ENCODE assay signal across 9 cellular contexts in genomic region chr5:114447084-114447773, GRCh38.
DNase-seq lines count a peak whose midpoint lies in the region; TF ChIP-seq lines count a peak whose summit lies in the region.
"Had no signal": no experiment of that assay in that cellular context is flagged by ENCODE, and none has a peak within 500 bp of the region (broad histone marks: within the 10 kb centered on the region; RNA-seq: fewer than 3 reads in every experiment).

No MANE protein-coding gene starts in this region.

- intact Hi-C loops in left ventricle myocardium inferior (cut with micrococcal nuclease) (loop anchor here (10.0 kb wide), 1 partner anchor 352 kb away; no protein-coding TSS in a partner anchor), colonic mucosa (cut with DNase I) (loop anchor here (5.0 kb wide), 2 partner anchors 345 to 835 kb away; no protein-coding TSS in a partner anchor), uterus (cut with DNase I; ENCODE audit: low total_unique reads) (no loop called here)

- H3K9me3 ChIP-seq in left ventricle myocardium inferior (replicated peaks) (no peaks in the 10 kb centered on the region), right atrium auricular region (no peaks in the 10 kb centered on the region), colonic mucosa (no peaks in the 10 kb centered on the region), uterus (no peaks in the 10 kb centered on the region)

- H3K27ac ChIP-seq in left ventricle myocardium inferior (replicated peaks) (no peak overlapping the region), right atrium auricular region (no peak overlapping the region), colonic mucosa (no peak overlapping the region), uterus (no peak overlapping the region)

- DNase-seq in left ventricle myocardium inferior (no peak), right atrium auricular region (ENCODE audit: low spot score) (no peak), colonic mucosa (no peak), EL (no peak), activated gamma-delta T cell treated with Interleukin-2 at 50 U/mL for 16 hours (no peak), uterus (no peak)
- no peak for DNase-seq in activated CD4-positive, CD25-positive, alpha-beta regulatory T cell (lab: John Stamatoyannopoulos, UW)
- DNase-seq: substantia nigra had no signal

- TF ChIP-seq POLR2A in uterus (IDR thresholded peaks at IDR 0.05): no peak

- peak; percentile 28 for TF ChIP-seq CTCF in left ventricle myocardium inferior (IDR thresholded peaks at IDR 0.05; ENCODE audit: borderline replicate concordance)
- peak in 1 of 2 donors; percentile 44 for TF ChIP-seq CTCF in right atrium auricular region (IDR thresholded peaks at IDR 0.05)
- peak; percentile 44 for TF ChIP-seq CTCF in LNCAP (IDR thresholded peaks at IDR 0.05)
- TF ChIP-seq CTCF in colonic mucosa (IDR thresholded peaks at IDR 0.05): peak; percentile 19
- TF ChIP-seq CTCF in uterus (IDR thresholded peaks at IDR 0.05): no peak

- no peak overlapping the region for H3K4me3 ChIP-seq in left ventricle myocardium inferior
- no peak overlapping the region for H3K4me3 ChIP-seq in right atrium auricular region
- no peak overlapping the region for H3K4me3 ChIP-seq in colonic mucosa
- no peak overlapping the region for H3K4me3 ChIP-seq in uterus

- peaks cover 27% of the 10 kb centered on the region for H3K4me1 ChIP-seq in left ventricle myocardium inferior
- peaks cover 0 to 16% of the 10 kb centered on the region in 2 donors for H3K4me1 ChIP-seq in right atrium auricular region
- H3K4me1 ChIP-seq in colonic mucosa: no peaks in the 10 kb centered on the region
- H3K4me1 ChIP-seq in uterus: no peaks in the 10 kb centered on the region

- H3K36me3 ChIP-seq in left ventricle myocardium inferior (no peaks in the 10 kb centered on the region), right atrium auricular region (no peaks in the 10 kb centered on the region), colonic mucosa (no peaks in the 10 kb centered on the region), uterus (no peaks in the 10 kb centered on the region)

- H3K27me3 ChIP-seq in left ventricle myocardium inferior (ENCODE audit: low read depth) (no peaks in the 10 kb centered on the region), right atrium auricular region (no peaks in the 10 kb centered on the region), colonic mucosa (no peaks in the 10 kb centered on the region), uterus (no peaks in the 10 kb centered on the region)

- H3K9ac ChIP-seq in colonic mucosa (ENCODE audit: low read depth in 2 of 2, low read length in 2 of 2): no peak overlapping the region

Comparison
In these comparisons a context has a peak if more than half of its experiments do, and no peak if none do; other contexts are left out.
1. CTCF ChIP-seq: peak in left ventricle myocardium inferior (single experiment), LNCAP (single experiment) and colonic mucosa (single experiment); none in uterus (0 of 4).